Comparison of ENCODE assay signal across 9 cellular contexts in the genomic region with DNA sequence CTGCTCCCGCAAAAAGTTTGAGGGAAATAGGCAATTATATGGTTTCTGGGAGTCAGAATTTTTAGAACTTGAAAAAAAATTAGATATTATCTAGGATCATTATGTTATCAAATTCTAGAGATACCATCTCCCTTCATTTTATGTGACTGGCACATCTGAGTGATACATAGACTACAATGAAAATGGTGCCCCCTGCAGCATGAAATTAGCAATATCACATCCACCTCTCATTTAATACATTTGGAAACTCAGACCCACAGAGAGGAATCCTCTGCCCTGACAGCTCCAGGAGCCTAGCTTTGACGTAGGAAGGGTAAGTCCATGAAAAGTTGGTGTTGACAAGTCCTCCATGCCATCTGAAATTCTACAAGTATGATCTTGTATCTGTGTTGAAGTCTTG.
DNase-seq lines count a peak whose midpoint lies in the region; ATAC-seq and TF ChIP-seq lines count a peak whose summit lies in the region.
"Had no signal": no experiment of that assay in that cellular context is flagged by ENCODE, and none has a peak within 500 bp of the region (broad histone marks: within the 10 kb centered on the region; RNA-seq: fewer than 3 reads in every experiment).

No MANE protein-coding gene starts in this region.

- H3K27ac Mint-ChIP-seq in CD4-positive, alpha-beta T cell: no peak overlapping the region

- H3K27ac ChIP-seq in Panc1 (ENCODE audit: low read length) (no peak overlapping the region), brain microvascular endothelial cell (no peak overlapping the region)
- H3K27ac ChIP-seq in CD4-positive, alpha-beta T cell (ENCODE audit: low read depth, low read length): no peak overlapping the region
- H3K27ac ChIP-seq: thoracic aorta had no signal

- H3K27me3 ChIP-seq in Panc1 (ENCODE audit: control insufficient read depth, insufficient read depth, low read length) (no peaks in the 10 kb centered on the region), brain microvascular endothelial cell (replicated peaks) (no peaks in the 10 kb centered on the region)
- H3K27me3 ChIP-seq in CD4-positive, alpha-beta T cell (ENCODE audit: control insufficient read depth, insufficient read depth, low read length): no peaks in the 10 kb centered on the region

- H3K36me3 ChIP-seq in Panc1 (ENCODE audit: control insufficient read depth, insufficient read depth, low read length) (no peaks in the 10 kb centered on the region), brain microvascular endothelial cell (replicated peaks) (no peaks in the 10 kb centered on the region)
- H3K36me3 ChIP-seq: thoracic aorta had no signal

- DNase-seq in GM03348 (ENCODE audit: low spot score): peak; percentile 35
- peak; percentile 27 for DNase-seq in Panc1 (ENCODE audit: low read depth, low spot score)
- peak in 25 of 42 donors; percentile 5 to 74 (median 35) for DNase-seq in head of caudate nucleus
- DNase-seq in CD4-positive, alpha-beta T cell: no peak
- DNase-seq in AG08396 (ENCODE audit: low spot score): no peak
- no peak for DNase-seq in Right ventricle myocardium inferior (ENCODE audit: missing footprints)
- DNase-seq in brain microvascular endothelial cell: no peak

- ATAC-seq in HG03354 (IDR thresholded peaks at IDR 0.05; ENCODE audit: poor library complexity, severe bottlenecking, unreplicated experiment) (peak; percentile 52), Panc1 (no peak), Right ventricle myocardium inferior (no peak)
- no peak for ATAC-seq in CD4-positive, alpha-beta T cell (ENCODE audit: poor library complexity)

- H3K27me3 Mint-ChIP-seq in CD4-positive, alpha-beta T cell: peaks cover 4% of the 10 kb centered on the region

- no peaks in the 10 kb centered on the region for H3K9me3 ChIP-seq in Panc1 (ENCODE audit: control insufficient read depth, insufficient read depth, low read depth, low read length)
- H3K9me3 ChIP-seq in CD4-positive, alpha-beta T cell (ENCODE audit: control insufficient read depth, low read length): no peaks in the 10 kb centered on the region
- H3K9me3 ChIP-seq: thoracic aorta had no signal

- H3K9me3 Mint-ChIP-seq in CD4-positive, alpha-beta T cell: no peaks in the 10 kb centered on the region

- H3K4me1 Mint-ChIP-seq in CD4-positive, alpha-beta T cell (ENCODE audit: low read depth): no peaks in the 10 kb centered on the region

- POLR2A ChIA-PET in Panc1 (lab: Charles Lee): no interaction called here
- POLR2A ChIA-PET in CD4-positive, alpha-beta T cell (lab: Charles Lee): no interaction called here

- no peaks in the 10 kb centered on the region for H3K4me1 ChIP-seq in Panc1 (ENCODE audit: control insufficient read depth, insufficient read depth, low read length)

- intact Hi-C loops in Panc1 (cut with micrococcal nuclease; ENCODE audit: unreplicated experiment): no loop called here
- intact Hi-C loops in head of caudate nucleus (cut with DNase I): no loop called here
- intact Hi-C loops in CD4-positive, alpha-beta T cell (cut with DNase I, micrococcal nuclease): no loop called here
- intact Hi-C loops in Right ventricle myocardium inferior (cut with DNase I): no loop called here

- TF ChIP-seq CTCF in Panc1 (IDR thresholded peaks at IDR 0.05): peak; percentile 65
- TF ChIP-seq CTCF in CD4-positive, alpha-beta T cell (IDR thresholded peaks at IDR 0.05): no peak
- TF ChIP-seq CTCF in brain microvascular endothelial cell (IDR thresholded peaks at IDR 0.05; ENCODE audit: low read depth, low read length, missing control alignments): no peak

- H3K4me3 ChIP-seq in Panc1 (ENCODE audit: low read depth in 2 of 2, low read length in 2 of 2) (no peak overlapping the region), brain microvascular endothelial cell (ENCODE audit: low read depth, low read length) (no peak overlapping the region)
- H3K4me3 ChIP-seq: thoracic aorta had no signal

- no peak overlapping the region for H3K4me3 Mint-ChIP-seq in CD4-positive, alpha-beta T cell

- CTCF ChIA-PET in Panc1 (lab: Charles Lee): no interaction called here
- CTCF ChIA-PET in CD4-positive, alpha-beta T cell (lab: Charles Lee): no interaction called here

- in situ Hi-C loops in Panc1 (cut with HindIII; ENCODE audit: low pct_unique_long_range_greater_than_20kb, low sequenced_read_pairs) (no loop called here), brain microvascular endothelial cell (cut with HindIII; ENCODE audit: low pct_ligation_motif_present, low sequenced_read_pairs) (no loop called here)

- BruUV-seq in Panc1 (replicated peaks; lab: Mats Ljungman, UMichigan): no TSS peak

- no peaks in the 10 kb centered on the region for H3K36me3 Mint-ChIP-seq in CD4-positive, alpha-beta T cell (ENCODE audit: low read depth)

Comparison
In these comparisons a context has a peak if more than half of its experiments do, and no peak if none do; other contexts are left out.
1. DNase-seq: peak in GM03348 (single experiment), Panc1 (single experiment) and head of caudate nucleus (25 of 42); none in CD4-positive, alpha-beta T cell (0 of 10), AG08396 (single experiment), Right ventricle myocardium inferior (single experiment) and brain microvascular endothelial cell (single experiment).